ENCODE assay signal across 12 cellular contexts in the genomic region with DNA sequence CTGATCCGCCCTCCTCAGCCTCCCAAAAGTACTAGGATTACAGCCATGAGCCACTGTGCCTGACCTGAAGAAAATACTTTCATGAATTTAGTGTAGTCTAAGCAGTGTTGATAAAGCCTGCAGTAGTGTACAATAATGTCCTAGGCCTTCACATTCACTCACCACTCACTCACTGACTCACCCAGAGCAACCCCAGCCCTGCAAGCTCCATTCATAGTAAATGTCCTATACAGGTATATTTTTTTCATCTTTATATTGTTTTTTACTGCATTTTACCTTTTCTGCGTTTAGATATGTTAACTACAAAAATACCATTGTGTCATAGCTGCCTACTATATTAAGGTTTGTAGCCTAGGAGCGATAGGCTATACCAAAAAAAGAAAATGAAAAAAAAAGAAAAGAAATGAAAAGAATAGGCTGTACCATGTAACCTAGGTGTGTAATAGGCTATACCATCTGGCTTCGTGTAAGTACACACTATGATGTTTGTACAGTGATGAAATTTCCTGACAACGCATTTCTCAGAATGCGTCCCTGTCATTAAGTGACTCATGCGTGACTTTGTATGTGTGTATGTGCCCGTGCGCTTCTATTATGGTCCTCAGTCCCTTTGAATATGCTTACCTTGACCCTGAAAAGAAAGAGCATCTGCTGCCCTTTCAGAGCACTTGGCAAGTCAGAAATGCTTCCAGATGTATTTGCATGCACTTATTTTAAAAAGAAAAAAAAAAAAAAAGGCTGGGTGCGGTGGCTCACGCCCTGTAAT. TPM values are rescaled to one million over a fixed set of nuclear protein-coding genes. Genes with fewer than 3 reads are reported as not detected.
A peak's percentile ranks its signal among the peaks of the same experiment; 100 is the strongest.
DNase-seq lines count a peak whose midpoint lies in the region; ATAC-seq, FAIRE-seq and TF ChIP-seq lines count a peak whose summit lies in the region.
"Had no signal": no experiment of that assay in that cellular context is flagged by ENCODE, and none has a peak within 500 bp of the region (broad histone marks: within the 10 kb centered on the region; RNA-seq: fewer than 3 reads in every experiment).

No MANE protein-coding gene starts in this region.

- intact Hi-C loops in body of pancreas (cut with DNase I) = no loop called here

- H3K27me3 Mint-ChIP-seq in activated T-cell treated with anti-CD3 and anti-CD28 coated beads, Interleukin-2, amount 50 U/mL, for 72 hours (ENCODE audit: low read depth) = no peaks in the 10 kb centered on the region
- H3K27me3 Mint-ChIP-seq in activated T-cell treated with anti-CD3 and anti-CD28 coated beads, Interleukin-2, amount 50 U/mL, for 4 hours (ENCODE audit: low read depth) = no peaks in the 10 kb centered on the region

- H3K27ac Mint-ChIP-seq in activated T-cell treated with anti-CD3 and anti-CD28 coated beads, Interleukin-2, amount 50 U/mL, for 72 hours = no peak overlapping the region
- H3K27ac Mint-ChIP-seq: stimulated activated naive B cell treated with anti-CD40 and anti-IgM and Interleukin-4, amounts not matched to agents 10 μg/mL and 1 μg/mL and 100 μg/mL, for 72 hours had no signal

- no peak overlapping the region for H3K4me3 ChIP-seq in body of pancreas
- no peak overlapping the region for H3K4me3 ChIP-seq in small intestine (ENCODE audit: low read depth in 1 of 2, low read length in 2 of 2)
- no peak overlapping the region for H3K4me3 ChIP-seq in gastroesophageal sphincter
- H3K4me3 ChIP-seq: coronary artery had no signal

- no peaks in the 10 kb centered on the region for H3K36me3 Mint-ChIP-seq in activated T-cell treated with anti-CD3 and anti-CD28 coated beads, Interleukin-2, amount 50 U/mL, for 72 hours (ENCODE audit: insufficient read depth in 2 of 2)
- H3K36me3 Mint-ChIP-seq in activated T-cell treated with anti-CD3 and anti-CD28 coated beads, Interleukin-2, amount 50 U/mL, for 4 hours (ENCODE audit: insufficient read depth) = no peaks in the 10 kb centered on the region
- H3K36me3 Mint-ChIP-seq: stimulated activated naive B cell treated with anti-CD40 and anti-IgM and Interleukin-4, amounts not matched to agents 10 μg/mL and 1 μg/mL and 100 μg/mL, for 72 hours had no signal

- FAIRE-seq in small intestine (lab: Jason Lieb, UNC) = no peak

- H3K9me3 Mint-ChIP-seq in activated T-cell treated with anti-CD3 and anti-CD28 coated beads, Interleukin-2, amount 50 U/mL, for 72 hours = no peaks in the 10 kb centered on the region
- no peaks in the 10 kb centered on the region for H3K9me3 Mint-ChIP-seq in activated T-cell treated with anti-CD3 and anti-CD28 coated beads, Interleukin-2, amount 50 U/mL, for 4 hours
- H3K9me3 Mint-ChIP-seq: stimulated activated naive B cell treated with anti-CD40 and anti-IgM and Interleukin-4, amounts not matched to agents 10 μg/mL and 1 μg/mL and 100 μg/mL, for 72 hours had no signal

- H3K36me3 ChIP-seq in body of pancreas (replicated peaks in 1 of 2; ENCODE audit: insufficient read depth in 1 of 2, low read depth in 2 of 2) (no peaks in the 10 kb centered on the region), small intestine (ENCODE audit: control insufficient read depth in 2 of 2, insufficient read depth in 2 of 2, low read length in 2 of 2) (no peaks in the 10 kb centered on the region), gastroesophageal sphincter (no peaks in the 10 kb centered on the region)

- H3K27ac ChIP-seq in body of pancreas (peak overlapping the region in 2 of 4 donors; percentile 17 to 18), small intestine (ENCODE audit: low read depth in 1 of 2, low read length in 1 of 2) (no peak overlapping the region), gastroesophageal sphincter (no peak overlapping the region)
- H3K27ac ChIP-seq: coronary artery had no signal

- TF ChIP-seq EP300 in gastroesophageal sphincter (IDR thresholded peaks at IDR 0.05) = no peak

- peak; percentile 65 to 72 for ATAC-seq in activated T-cell treated with anti-CD3 and anti-CD28 coated beads, Interleukin-2, amount 50 U/mL, for 72 hours (replicated peaks in 1 of 2)
- ATAC-seq in activated T-cell treated with anti-CD3 and anti-CD28 coated beads, Interleukin-2, amount 50 U/mL, for 4 hours = no peak
- ATAC-seq in body of pancreas (peak; percentile 88), gastroesophageal sphincter (no peak)
- ATAC-seq: stimulated activated naive B cell treated with anti-CD40 and anti-IgM and Interleukin-4, amounts not matched to agents 10 μg/mL and 1 μg/mL and 100 μg/mL, for 72 hours had no signal

- no peaks in the 10 kb centered on the region for H3K27me3 ChIP-seq in body of pancreas
- peaks cover 0 to 2% of the 10 kb centered on the region in 2 donors for H3K27me3 ChIP-seq in small intestine (ENCODE audit: control insufficient read depth in 2 of 2, insufficient read depth in 2 of 2, low read length in 2 of 2)
- H3K27me3 ChIP-seq in gastroesophageal sphincter = peaks cover 11% of the 10 kb centered on the region

- TF ChIP-seq CTCF in body of pancreas (IDR thresholded peaks at IDR 0.05) (no peak), gastroesophageal sphincter (IDR thresholded peaks at IDR 0.05) (no peak)

- H3K9me3 ChIP-seq in body of pancreas = no peaks in the 10 kb centered on the region
- no peaks in the 10 kb centered on the region for H3K9me3 ChIP-seq in small intestine (ENCODE audit: control insufficient read depth, low read depth)
- H3K9me3 ChIP-seq in gastroesophageal sphincter = no peaks in the 10 kb centered on the region

- WGBS in body of pancreas, 2 donors = 61 to 65% methylated on average over 11 of the region's 11 CpGs
- WGBS in small intestine, 3 donors = 44 to 69% (median 60%) methylated on average over 11 of the region's 11 CpGs
- WGBS in gastroesophageal sphincter (ENCODE audit: low coverage in 1 of 2), 2 donors = 83 to 95% methylated on average over 3 to 11 of the region's 11 CpGs

- H3K4me3 Mint-ChIP-seq in activated T-cell treated with anti-CD3 and anti-CD28 coated beads, Interleukin-2, amount 50 U/mL, for 72 hours = no peak overlapping the region
- no peak overlapping the region for H3K4me3 Mint-ChIP-seq in activated T-cell treated with anti-CD3 and anti-CD28 coated beads, Interleukin-2, amount 50 U/mL, for 4 hours
- H3K4me3 Mint-ChIP-seq: stimulated activated naive B cell treated with anti-CD40 and anti-IgM and Interleukin-4, amounts not matched to agents 10 μg/mL and 1 μg/mL and 100 μg/mL, for 72 hours had no signal

- peaks cover 6% of the 10 kb centered on the region for H3K4me1 Mint-ChIP-seq in activated T-cell treated with anti-CD3 and anti-CD28 coated beads, Interleukin-2, amount 50 U/mL, for 72 hours (ENCODE audit: low read depth)
- no peaks in the 10 kb centered on the region for H3K4me1 Mint-ChIP-seq in activated T-cell treated with anti-CD3 and anti-CD28 coated beads, Interleukin-2, amount 50 U/mL, for 4 hours (ENCODE audit: low read depth)
- H3K4me1 Mint-ChIP-seq: stimulated activated naive B cell treated with anti-CD40 and anti-IgM and Interleukin-4, amounts not matched to agents 10 μg/mL and 1 μg/mL and 100 μg/mL, for 72 hours had no signal

- no peak for DNase-seq in activated T-cell treated with anti-CD3 and anti-CD28 coated beads, Interleukin-2, amount 50 U/mL, for 72 hours
- no peak for DNase-seq in activated T-cell treated with anti-CD3 and anti-CD28 coated beads, Interleukin-2, amount 50 U/mL, for 4 hours
- DNase-seq in NCI-H345 (lab: John Stamatoyannopoulos, UW) (peak; percentile 86), body of pancreas (peak in 3 of 4 donors; percentile 13 to 49 (median 38)), small intestine (peak; percentile 84), SKM-1 (lab: John Stamatoyannopoulos, UW; ENCODE audit: unreplicated experiment) (no peak), cortex of kidney (lab: John Stamatoyannopoulos, UW) (no peak)
- DNase-seq: activated gamma-delta T cell; stimulated activated CD4-positive, alpha-beta T cell treated with anti-CD3 and anti-CD28 coated beads, Interleukin-12 subunit alpha, Interleukin-12 subunit beta, amount 100 ng/mL, for 4 hours; stimulated activated naive B cell treated with anti-CD40 and anti-IgM and Interleukin-4, amounts not matched to agents 10 μg/mL and 1 μg/mL and 100 μg/mL, for 72 hours had no signal

- peaks cover 4% of the 10 kb centered on the region for H3K4me1 ChIP-seq in body of pancreas
- H3K4me1 ChIP-seq in small intestine (ENCODE audit: control insufficient read depth in 2 of 2, insufficient read depth in 1 of 2, low read depth in 1 of 2, low read length in 1 of 2) = no peaks in the 10 kb centered on the region
- no peaks in the 10 kb centered on the region for H3K4me1 ChIP-seq in gastroesophageal sphincter

- TF ChIP-seq POLR2A in body of pancreas (IDR thresholded peaks at IDR 0.05) (no peak), gastroesophageal sphincter (IDR thresholded peaks at IDR 0.05) (no peak)

RNA-seq across cellular contexts. Expression of a gene that starts 9.2 kb away (rescaled TPM):
- under 1 TPM; 0.31 to 0.53 TPM for total RNA-seq in activated T-cell treated with anti-CD3 and anti-CD28 coated beads, Interleukin-2, amount 50 U/mL, for 72 hours
- total RNA-seq in activated T-cell treated with anti-CD3 and anti-CD28 coated beads, Interleukin-2, amount 50 U/mL, for 4 hours = 1 to 10 TPM in 2 of 3 donors, under 1 TPM in 1; 0.98 to 1.3 (median 1.2) TPM
- total RNA-seq in body of pancreas = 1 to 10 TPM in 1 of 2 donors, not detected in 1; 3.6 TPM
- polyA plus RNA-seq in small intestine = 1 to 10 TPM in 2 of 3 donors, under 1 TPM in 1; 0.89 to 4.6 (median 4.4) TPM
- 1 to 10 TPM in 3 of 4 donors, not detected in 1; 1.4 to 4.3 (median 4.2) TPM for total RNA-seq in gastroesophageal sphincter

RNA-seq across cellular contexts. Expression of a gene that starts 15.3 kb away (rescaled TPM):
- under 1 TPM in 1 of 2 donors, not detected in 1; 0.16 TPM for total RNA-seq in activated T-cell treated with anti-CD3 and anti-CD28 coated beads, Interleukin-2, amount 50 U/mL, for 72 hours
- total RNA-seq in activated T-cell treated with anti-CD3 and anti-CD28 coated beads, Interleukin-2, amount 50 U/mL, for 4 hours = under 1 TPM in 1 of 3 donors, not detected in 2; 0.41 TPM
- total RNA-seq in body of pancreas (1 to 10 TPM in 1 of 2 donors, not detected in 1; 6.3 TPM), gastroesophageal sphincter (1 to 10 TPM in 1 of 4 donors, under 1 TPM in 2, not detected in 1; 0.62 to 1.9 (median 0.94) TPM)
- under 1 TPM in 2 of 3 donors, not detected in 1; 0.40 to 0.81 TPM for polyA plus RNA-seq in small intestine

RNA-seq across cellular contexts. Expression of a gene that starts 36.7 kb away (rescaled TPM):
- 10 to 100 TPM; 11.5 to 14.2 TPM for total RNA-seq in activated T-cell treated with anti-CD3 and anti-CD28 coated beads, Interleukin-2, amount 50 U/mL, for 72 hours
- total RNA-seq in activated T-cell treated with anti-CD3 and anti-CD28 coated beads, Interleukin-2, amount 50 U/mL, for 4 hours = 10 to 100 TPM; 30.2 to 36.7 (median 36.3) TPM
- total RNA-seq in body of pancreas (10 to 100 TPM; 60.6 to 91.1 TPM), gastroesophageal sphincter (10 to 100 TPM; 45.9 to 64.3 (median 56.4) TPM)
- polyA plus RNA-seq in small intestine = 100 to 1,000 TPM in 1 of 3 donors, 10 to 100 TPM in 2; 83.5 to 128 (median 87.2) TPM

RNA-seq across cellular contexts. Expression of a gene that starts 45.0 kb away (rescaled TPM):
- not detected for total RNA-seq in activated T-cell treated with anti-CD3 and anti-CD28 coated beads, Interleukin-2, amount 50 U/mL, for 72 hours
- not detected for total RNA-seq in activated T-cell treated with anti-CD3 and anti-CD28 coated beads, Interleukin-2, amount 50 U/mL, for 4 hours
- total RNA-seq in body of pancreas = not detected
- under 1 TPM in 1 of 3 donors, not detected in 2; 0.19 TPM for polyA plus RNA-seq in small intestine
- not detected for total RNA-seq in gastroesophageal sphincter

Comparison
In these comparisons a context has a peak if more than half of its experiments do, and no peak if none do; other contexts are left out.
1. ATAC-seq: peak in activated T-cell treated with anti-CD3 and anti-CD28 coated beads, Interleukin-2, amount 50 U/mL, for 72 hours (2 of 2) and body of pancreas (single experiment); none in activated T-cell treated with anti-CD3 and anti-CD28 coated beads, Interleukin-2, amount 50 U/mL, for 4 hours (0 of 2) and gastroesophageal sphincter (single experiment).
2. DNase-seq: peak in NCI-H345 (single experiment), body of pancreas (3 of 4) and small intestine (single experiment); none in activated T-cell treated with anti-CD3 and anti-CD28 coated beads, Interleukin-2, amount 50 U/mL, for 72 hours (0 of 2), activated T-cell treated with anti-CD3 and anti-CD28 coated beads, Interleukin-2, amount 50 U/mL, for 4 hours (single experiment), SKM-1 (single experiment) and cortex of kidney (single experiment).